30 cellular contexts compared by ENCODE assay signal in the genomic region with DNA sequence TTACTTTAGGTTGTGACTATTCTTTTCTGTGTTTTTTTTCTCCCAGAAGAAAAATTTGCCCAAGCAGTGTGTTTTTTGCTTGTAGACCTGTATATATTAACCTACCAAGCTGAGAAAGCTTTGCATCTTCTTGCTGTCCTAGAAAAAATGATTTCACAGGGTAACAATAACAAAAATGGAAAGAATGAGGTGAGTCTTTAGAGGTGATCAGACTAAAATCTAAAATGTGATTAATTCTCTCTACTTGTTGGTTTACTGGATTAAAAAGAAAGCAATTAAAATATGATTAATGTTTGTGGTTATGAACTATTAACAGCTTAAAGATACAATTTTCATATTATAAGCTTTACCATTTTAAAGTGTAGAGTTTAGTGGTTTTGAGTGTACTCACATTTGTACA.
"Had no signal": no experiment of that assay in that cellular context is flagged by ENCODE, and none has a peak within 500 bp of the region (broad histone marks: within the 10 kb centered on the region; RNA-seq: fewer than 3 reads in every experiment).

No MANE protein-coding gene starts in this region.

- H3K4me3 Mint-ChIP-seq: activated CD4-positive, alpha-beta T cell treated with anti-CD3 and anti-CD28 coated beads for 36 hours; activated CD4-positive, alpha-beta T cell treated with anti-CD3 and anti-CD28 coated beads, Interleukin-2, amount 10 ng/mL, durations not matched to agents 24 days and 14 days; activated CD8-positive, alpha-beta T cell treated with anti-CD3 and anti-CD28 coated beads for 36 hours; activated naive CD8-positive, alpha-beta T cell; activated T-cell treated with anti-CD3 and anti-CD28 coated beads, Interleukin-2, amount 50 U/mL, for 4 hours; activated T-helper 17 cell treated with anti-CD3 and anti-CD28 coated beads, Interleukin-2, amount 50 U/mL, for 72 hours; effector memory CD8-positive, alpha-beta T cell had no signal

- H3K4me1 ChIP-seq: body of pancreas, esophagus muscularis mucosa, foreskin keratinocyte, gastrocnemius medialis had no signal

- H3K9me3 ChIP-seq: body of pancreas, esophagus muscularis mucosa, gastrocnemius medialis, heart left ventricle had no signal

- H3K27me3 Mint-ChIP-seq: activated CD4-positive, alpha-beta T cell treated with anti-CD3 and anti-CD28 coated beads for 36 hours; activated CD4-positive, alpha-beta T cell treated with anti-CD3 and anti-CD28 coated beads, Interleukin-2, amount 10 ng/mL, durations not matched to agents 24 days and 14 days; activated CD8-positive, alpha-beta T cell treated with anti-CD3 and anti-CD28 coated beads for 36 hours; activated naive CD8-positive, alpha-beta T cell; activated T-helper 17 cell treated with anti-CD3 and anti-CD28 coated beads, Interleukin-2, amount 50 U/mL, for 72 hours; effector memory CD8-positive, alpha-beta T cell had no signal

- FAIRE-seq: colon had no signal

- ATAC-seq: activated CD4-positive, alpha-beta T cell treated with anti-CD3 and anti-CD28 coated beads for 36 hours; activated CD8-positive, alpha-beta T cell treated with anti-CD3 and anti-CD28 coated beads for 36 hours; activated T-cell treated with anti-CD3 and anti-CD28 coated beads, Interleukin-2, amount 50 U/mL, for 4 hours; body of pancreas; effector memory CD8-positive, alpha-beta T cell; foreskin keratinocyte; gastrocnemius medialis; heart left ventricle had no signal

- H3K4me3 ChIP-seq: body of pancreas, esophagus muscularis mucosa, gastrocnemius medialis, heart left ventricle had no signal

- H3K27ac Mint-ChIP-seq: activated CD4-positive, alpha-beta T cell treated with anti-CD3 and anti-CD28 coated beads for 36 hours; activated CD4-positive, alpha-beta T cell treated with anti-CD3 and anti-CD28 coated beads, Interleukin-2, amount 10 ng/mL, durations not matched to agents 24 days and 14 days; activated CD8-positive, alpha-beta T cell treated with anti-CD3 and anti-CD28 coated beads for 36 hours; activated naive CD8-positive, alpha-beta T cell; activated T-helper 17 cell treated with anti-CD3 and anti-CD28 coated beads, Interleukin-2, amount 50 U/mL, for 72 hours had no signal

- DNase-seq: activated CD4-positive, alpha-beta T cell treated with anti-CD3 and anti-CD28 coated beads for 36 hours; activated CD4-positive, alpha-beta T cell treated with anti-CD3 and anti-CD28 coated beads, Interleukin-2, amount 10 ng/mL, durations not matched to agents 24 days and 14 days; activated CD4-positive, alpha-beta T cell treated with anti-CD3 and anti-CD28 coated beads, Interleukin-2, amount 50 U/mL, for 48 hours; activated CD8-positive, alpha-beta memory T cell treated with anti-CD3 and anti-CD28 coated beads, Interleukin-2, amount 50 U/mL, for 48 hours; activated CD8-positive, alpha-beta T cell treated with anti-CD3 and anti-CD28 coated beads for 36 hours; activated effector memory CD4-positive, alpha-beta T cell treated with Interleukin-2 at 50 U/mL for 16 hours; activated gamma-delta T cell treated with Interleukin-2 at 50 U/mL for 16 hours; activated naive CD4-positive, alpha-beta T cell treated with anti-CD3 and anti-CD28 coated beads, Interleukin-2, amount 50 U/mL, for 16 hours; activated naive CD4-positive, alpha-beta T cell treated with Interleukin-2 at 50 U/mL for 16 hours; activated T-cell treated with anti-CD3 and anti-CD28 coated beads for 4 hours; activated T-cell treated with anti-CD3 and anti-CD28 coated beads, Interleukin-2, amount 50 U/mL, for 4 hours; amygdala; aorta; body of pancreas; caudate nucleus; cortex of kidney; dermis blood vessel endothelial cell; effector CD4-positive, alpha-beta T cell; effector memory CD8-positive, alpha-beta T cell; erythroblast; foreskin keratinocyte; gastrocnemius medialis; glutamatergic neuron; heart left ventricle; T-helper 1 cell; T-helper 2 cell had no signal

- H3K4me1 Mint-ChIP-seq: activated T-helper 17 cell treated with anti-CD3 and anti-CD28 coated beads, Interleukin-2, amount 50 U/mL, for 72 hours had no signal

- H3K9me3 Mint-ChIP-seq: activated CD4-positive, alpha-beta T cell treated with anti-CD3 and anti-CD28 coated beads, Interleukin-2, amount 10 ng/mL, durations not matched to agents 24 days and 14 days; activated CD8-positive, alpha-beta T cell treated with anti-CD3 and anti-CD28 coated beads for 36 hours; activated T-cell treated with anti-CD3 and anti-CD28 coated beads, Interleukin-2, amount 50 U/mL, for 4 hours; activated T-helper 17 cell treated with anti-CD3 and anti-CD28 coated beads, Interleukin-2, amount 50 U/mL, for 72 hours; effector memory CD8-positive, alpha-beta T cell had no signal

- H3K27me3 ChIP-seq: body of pancreas, esophagus muscularis mucosa, foreskin keratinocyte, gastrocnemius medialis, heart left ventricle had no signal

- H3K27ac ChIP-seq: body of pancreas, esophagus muscularis mucosa, foreskin keratinocyte, gastrocnemius medialis, heart left ventricle had no signal
